22 cellular contexts compared by ENCODE assay signal in genomic region chr17:7026471-7027115, GRCh38. TPM values are rescaled to one million over a fixed set of nuclear protein-coding genes. Genes with fewer than 3 reads are reported as not detected.
DNase-seq lines count a peak whose midpoint lies in the region; ATAC-seq, FAIRE-seq and TF ChIP-seq lines count a peak whose summit lies in the region.
"Had no signal": no experiment of that assay in that cellular context is flagged by ENCODE, and none has a peak within 500 bp of the region (broad histone marks: within the 10 kb centered on the region; RNA-seq: fewer than 3 reads in every experiment).

No MANE protein-coding gene starts in this region.

- no peak overlapping the region for H3K9ac ChIP-seq in HepG2 (ENCODE audit: insufficient read depth, low read depth, low read length)

- peaks cover 81% of the 10 kb centered on the region for H3K4me1 Mint-ChIP-seq in endothelial cell (ENCODE audit: unreplicated experiment)

- no TSS peak for BruUV-seq in HepG2 (replicated peaks; lab: Mats Ljungman, UMichigan)

- peaks cover 28% of the 10 kb centered on the region for H3K27me3 Mint-ChIP-seq in endothelial cell (ENCODE audit: unreplicated experiment)

- no peak overlapping the region for H3K4me2 ChIP-seq in HepG2 (ENCODE audit: low read depth, low read length)

- no peak overlapping the region for H2AFZ ChIP-seq in HepG2 (ENCODE audit: low read length)

- H3K36me3 Mint-ChIP-seq in endothelial cell (ENCODE audit: low read depth, unreplicated experiment) = peaks cover 74% of the 10 kb centered on the region

- TF ChIP-seq RAD21 in HepG2 (CRISPR knock-in tag; IDR thresholded peaks at IDR 0.05) = no peak

- peak overlapping the region; percentile 75 for H3K27ac Mint-ChIP-seq in endothelial cell (ENCODE audit: unreplicated experiment)
- H3K27ac Mint-ChIP-seq: HFFc6 had no signal

- no peaks in the 10 kb centered on the region for H3K9me3 ChIP-seq in HepG2 (ENCODE audit: low read length)
- no peaks in the 10 kb centered on the region for H3K9me3 ChIP-seq in right lobe of liver
- no peaks in the 10 kb centered on the region for H3K9me3 ChIP-seq in psoas muscle
- H3K9me3 ChIP-seq in vagina = no peaks in the 10 kb centered on the region

- H3K4me1 ChIP-seq in HepG2 (ENCODE audit: insufficient read depth, low read length) (peaks cover 40% of the 10 kb centered on the region), right lobe of liver (peaks cover 0 to 9% (median 0%) of the 10 kb centered on the region in 4 donors), psoas muscle (peaks cover 6% of the 10 kb centered on the region), vagina (peaks cover 20% of the 10 kb centered on the region)

- H3K27ac ChIP-seq in HepG2 (ENCODE audit: extremely low read length, insufficient read depth, low read length) = no peak overlapping the region
- no peak overlapping the region for H3K27ac ChIP-seq in right lobe of liver
- H3K27ac ChIP-seq in psoas muscle = no peak overlapping the region
- H3K27ac ChIP-seq in vagina = peak overlapping the region; percentile 33
- H3K27ac ChIP-seq: C4-2B had no signal

- H3K27me3 ChIP-seq in HepG2 (ENCODE audit: control insufficient read depth in 1 of 2, insufficient read depth in 2 of 2, low read length in 2 of 2) (peaks cover 1 to 30% of the 10 kb centered on the region in 2 experiments; a peak in 3 of 5 replicates), right lobe of liver (no peaks in the 10 kb centered on the region), psoas muscle (ENCODE audit: insufficient read depth in 3 of 3, low read length in 2 of 3) (peaks cover 0 to 17% (median 7%) of the 10 kb centered on the region in 3 donors), vagina (no peaks in the 10 kb centered on the region)

- in situ Hi-C loops in HepG2 (cut with HindIII; ENCODE audit: extremely low pct_ligation_motif_present, low pct_unique_long_range_greater_than_20kb) = no loop called here

- H4K20me1 ChIP-seq in HepG2 (ENCODE audit: insufficient read depth, low read length) = no peaks in the 10 kb centered on the region

- no peak for FAIRE-seq in HepG2 (lab: Jason Lieb, UNC)
- FAIRE-seq: H54 had no signal

- no peaks in the 10 kb centered on the region for H3K9me3 Mint-ChIP-seq in endothelial cell (ENCODE audit: unreplicated experiment)
- H3K9me3 Mint-ChIP-seq: HFFc6 had no signal

- DNase-seq in HepG2 (ENCODE audit: low spot score) = no peak
- DNase-seq in right lobe of liver = no peak
- no peak for DNase-seq in endothelial cell (ENCODE audit: low spot score)
- no peak for DNase-seq in psoas muscle
- no peak for DNase-seq in vagina (ENCODE audit: extremely low spot score in 2 of 2)
- DNase-seq in NCI-H446 (lab: John Stamatoyannopoulos, UW) = no peak
- no peak for DNase-seq in NCI-H2107 treated with DMSO at 0.1 percent for 48 hours (lab: John Stamatoyannopoulos, UW; ENCODE audit: unreplicated experiment)
- no peak for DNase-seq in NK-92 treated with Interleukin-12 subunit alpha and Interleukin-12 subunit beta, amount 100 ng/mL, for 24 hours (lab: John Stamatoyannopoulos, UW)
- DNase-seq: ACHN, AML-193, DMS79 treated with DMSO at 0.1 percent for 48 hours, HFFc6, KG1, NCI-H1436, NCI-H2029, NCI-H510A treated with DMSO at 0.1 percent for 48 hours, NCI-H774, SIG-M5 had no signal

- peak overlapping the region; percentile 83 for H3K4me3 Mint-ChIP-seq in endothelial cell (ENCODE audit: unreplicated experiment)
- H3K4me3 Mint-ChIP-seq: HFFc6 had no signal

- 77% methylated on average over 29 of the region's 29 CpGs for WGBS in HepG2 (ENCODE audit: low lambda C conversion rate)
- WGBS in right lobe of liver (ENCODE audit: insufficient coverage, low coverage, low lambda C conversion rate, missing lambda C conversion rate) = 70% methylated on average over 4 of the region's 29 CpGs
- 81 to 87% (median 83%) methylated on average over 29 of the region's 29 CpGs for WGBS in psoas muscle, 3 donors

- ATAC-seq in HepG2 (no peak), right lobe of liver (no peak), psoas muscle (no peak)
- ATAC-seq: SK-N-SH treated with all-trans-retinoic acid at 6 μM for 48 hours had no signal

- H3K4me3 ChIP-seq in HepG2 (replicated peaks in 1 of 3; ENCODE audit: insufficient read depth in 1 of 3, low read depth in 2 of 3, low read length in 3 of 3) (no peak overlapping the region), right lobe of liver (no peak overlapping the region), psoas muscle (peak overlapping the region; percentile 63), vagina (no peak overlapping the region)

- no peaks in the 10 kb centered on the region for H3K79me2 ChIP-seq in HepG2 (ENCODE audit: insufficient read depth, low read length)

- H3K36me3 ChIP-seq in HepG2 (replicated peaks in 1 of 2; ENCODE audit: control insufficient read depth in 1 of 2, insufficient read depth in 2 of 2, low read length in 2 of 2) (no peaks in the 10 kb centered on the region), right lobe of liver (no peaks in the 10 kb centered on the region), psoas muscle (ENCODE audit: insufficient read depth in 1 of 2, low read depth in 1 of 2) (peaks cover 0 to 2% of the 10 kb centered on the region in 2 donors), vagina (no peaks in the 10 kb centered on the region)

- TF ChIP-seq EP300 in HepG2 (IDR thresholded peaks at IDR 0.05; ENCODE audit: low read depth in 2 of 2, low read length in 2 of 2) = no peak
- no peak for TF ChIP-seq EP300 in HepG2 (CRISPR knock-in tag; IDR thresholded peaks at IDR 0.05; ENCODE audit: borderline replicate concordance)

- TF ChIP-seq CTCF in HepG2 (CRISPR knock-in tag; IDR thresholded peaks at IDR 0.05) = no peak
- no peak for TF ChIP-seq CTCF in right lobe of liver (IDR thresholded peaks at IDR 0.05)
- TF ChIP-seq CTCF in endothelial cell (IDR thresholded peaks at IDR 0.05; ENCODE audit: unreplicated experiment) = no peak
- no peak for TF ChIP-seq CTCF in psoas muscle (IDR thresholded peaks at IDR 0.05)
- no peak for TF ChIP-seq CTCF in vagina (IDR thresholded peaks at IDR 0.05)

- CTCF ChIA-PET in HepG2 (lab: Yijun Ruan, JAX; ENCODE audit: low intra/inter-chr PET ratio, low total read pairs) = no interaction called here

- TF ChIP-seq POLR2A in HepG2 (IDR thresholded peaks at IDR 0.05; ENCODE audit: insufficient read depth in 1 of 2, low read depth in 2 of 2, low read length in 2 of 2) = no peak
- TF ChIP-seq POLR2A in right lobe of liver (IDR thresholded peaks at IDR 0.05) = no peak
- TF ChIP-seq POLR2A in vagina (IDR thresholded peaks at IDR 0.05) = no peak

- POLR2A ChIA-PET in HepG2 (lab: Yijun Ruan, JAX) = interaction anchor here (2.6 kb wide), 1 partner anchor 9 kb away, joined by 20 read pairs; the partner anchor contains the start of gene SLC16A13

- intact Hi-C loops in HepG2 (cut with micrococcal nuclease; ENCODE audit: unreplicated experiment) (loop anchor here (10.0 kb wide), 1 partner anchor 182 kb away; no protein-coding TSS in a partner anchor), right lobe of liver (cut with DNase I) (no loop called here), psoas muscle (cut with DNase I) (no loop called here), vagina (cut with DNase I) (no loop called here)

RNA-seq across cellular contexts. Expression of gene BCL6B, which starts 3.7 kb away (rescaled TPM):
- total RNA-seq in HepG2 (2016; rRNA removed; fragmentation: Illumina TruSeq; extraction: Trizol) = not detected in 2 replicates
- not detected in 2 replicates for total RNA-seq in HepG2 (2016; cell fraction: cytosol; rRNA removed; fragmentation: Illumina TruSeq; extraction: Trizol; ENCODE audit: low read depth)
- not detected in 2 replicates for total RNA-seq in HepG2 (2016; cell fraction: insoluble cytoplasmic fraction; rRNA removed; fragmentation: Illumina TruSeq; extraction: Trizol)
- total RNA-seq in HepG2 (2016; cell fraction: membrane; rRNA removed; fragmentation: Illumina TruSeq; extraction: Trizol) = not detected in 2 replicates
- total RNA-seq in HepG2 (2016; cell fraction: nucleus; rRNA removed; fragmentation: Illumina TruSeq; extraction: Trizol) = not detected in 2 replicates
- not detected in 2 replicates for polyA plus RNA-seq in HepG2 (2011; rRNA removed)
- polyA plus RNA-seq in HepG2 (2011; cell fraction: cytosol; rRNA removed) = not detected in 2 replicates
- polyA plus RNA-seq in HepG2 (2011; cell fraction: nucleus; rRNA removed) = not detected in 2 replicates
- polyA plus RNA-seq in HepG2 (2012) = not detected in 2 replicates
- not detected in 2 replicates for polyA plus RNA-seq in HepG2 (2016; cell fraction: cytosol; fragmentation: Illumina TruSeq; extraction: Trizol; ENCODE audit: low read depth)
- polyA plus RNA-seq in HepG2 (2016; cell fraction: insoluble cytoplasmic fraction; fragmentation: Illumina TruSeq; extraction: Trizol; ENCODE audit: low read depth) = not detected in 2 replicates
- polyA plus RNA-seq in HepG2 (2016; cell fraction: membrane; fragmentation: Illumina TruSeq; extraction: Trizol; ENCODE audit: low read depth) = not detected in 2 replicates
- not detected in 2 replicates for polyA plus RNA-seq in HepG2 (2016; cell fraction: nucleus; fragmentation: Illumina TruSeq; extraction: Trizol; ENCODE audit: insufficient read depth, low read depth)
- not detected in 2 replicates for polyA minus RNA-seq in HepG2 (2011; rRNA and poly(A)+ RNA removed; ENCODE audit: low replicate concordance)
- polyA minus RNA-seq in HepG2 (2011; cell fraction: cytosol; rRNA and poly(A)+ RNA removed) = not detected in 2 replicates
- not detected in 2 replicates for polyA minus RNA-seq in HepG2 (2011; cell fraction: nucleus; rRNA and poly(A)+ RNA removed)
- 1 to 10 TPM in 5 of 6 experiments, under 1 TPM in 1; 0.71 to 3.5 (median 1.5) TPM for total RNA-seq in right lobe of liver
- total RNA-seq in endothelial cell (ENCODE audit: unreplicated experiment) = 271 TPM
- total RNA-seq in psoas muscle = 10 to 100 TPM in 2 of 4 donors, 1 to 10 TPM in 2; 6.1 to 11.9 (median 10.1) TPM
- polyA plus RNA-seq in psoas muscle = 1 to 10 TPM; 2.0 to 4.4 (median 4.3) TPM
- 10.1 TPM for total RNA-seq in vagina
- total RNA-seq: HFFc6, RPMI7951 had no signal

RNA-seq across cellular contexts. Expression of gene SLC16A13, which starts 9.2 kb away (rescaled TPM):
- total RNA-seq in HepG2 (2016; rRNA removed; fragmentation: Illumina TruSeq; extraction: Trizol) = 1.9 and 3.0 TPM in 2 replicates
- 0.51 and 0.71 TPM in 2 replicates for total RNA-seq in HepG2 (2016; cell fraction: cytosol; rRNA removed; fragmentation: Illumina TruSeq; extraction: Trizol; ENCODE audit: low read depth)
- 1.8 and 3.1 TPM in 2 replicates for total RNA-seq in HepG2 (2016; cell fraction: insoluble cytoplasmic fraction; rRNA removed; fragmentation: Illumina TruSeq; extraction: Trizol)
- total RNA-seq in HepG2 (2016; cell fraction: membrane; rRNA removed; fragmentation: Illumina TruSeq; extraction: Trizol) = 1.5 and 1.6 TPM in 2 replicates
- total RNA-seq in HepG2 (2016; cell fraction: nucleus; rRNA removed; fragmentation: Illumina TruSeq; extraction: Trizol) = 5.5 and 6.1 TPM in 2 replicates
- polyA plus RNA-seq in HepG2 (2011; rRNA removed) = 2.2 and 3.4 TPM in 2 replicates
- 2.1 and 2.2 TPM in 2 replicates for polyA plus RNA-seq in HepG2 (2011; cell fraction: cytosol; rRNA removed)
- polyA plus RNA-seq in HepG2 (2011; cell fraction: nucleus; rRNA removed) = 6.8 and 9.2 TPM in 2 replicates
- 5.4 and 8.2 TPM in 2 replicates for polyA plus RNA-seq in HepG2 (2012)
- polyA plus RNA-seq in HepG2 (2016; cell fraction: cytosol; fragmentation: Illumina TruSeq; extraction: Trizol; ENCODE audit: low read depth) = 0.70 and 1.4 TPM in 2 replicates
- 5.9 and 6.3 TPM in 2 replicates for polyA plus RNA-seq in HepG2 (2016; cell fraction: insoluble cytoplasmic fraction; fragmentation: Illumina TruSeq; extraction: Trizol; ENCODE audit: low read depth)
- polyA plus RNA-seq in HepG2 (2016; cell fraction: membrane; fragmentation: Illumina TruSeq; extraction: Trizol; ENCODE audit: low read depth) = 1.7 TPM in 2 replicates
- polyA plus RNA-seq in HepG2 (2016; cell fraction: nucleus; fragmentation: Illumina TruSeq; extraction: Trizol; ENCODE audit: insufficient read depth, low read depth) = 15.2 and 15.6 TPM in 2 replicates
- polyA minus RNA-seq in HepG2 (2011; rRNA and poly(A)+ RNA removed; ENCODE audit: low replicate concordance) = 4.8 and 7.6 TPM in 2 replicates
- polyA minus RNA-seq in HepG2 (2011; cell fraction: cytosol; rRNA and poly(A)+ RNA removed) = 2.9 and 4.4 TPM in 2 replicates
- polyA minus RNA-seq in HepG2 (2011; cell fraction: nucleus; rRNA and poly(A)+ RNA removed) = 3.1 and 5.2 TPM in 2 replicates
- 10 to 100 TPM; 14.7 to 66.4 (median 39.5) TPM for total RNA-seq in right lobe of liver
- total RNA-seq in endothelial cell (ENCODE audit: unreplicated experiment) = 25.8 TPM
- total RNA-seq in psoas muscle = 1 to 10 TPM in 1 of 4 donors, under 1 TPM in 3; 0.57 to 1.5 (median 0.72) TPM
- under 1 TPM; 0.17 to 0.40 (median 0.40) TPM for polyA plus RNA-seq in psoas muscle
- 2.0 TPM for total RNA-seq in vagina

RNA-seq across cellular contexts. Expression of gene RNASEK, which starts 14.2 kb away (rescaled TPM):
- total RNA-seq in HepG2 (2016; rRNA removed; fragmentation: Illumina TruSeq; extraction: Trizol) (41.5 and 57.2 TPM in 2 replicates), right lobe of liver (100 to 1,000 TPM in 3 of 6 experiments, 10 to 100 TPM in 3; 72.5 to 141 (median 108) TPM), endothelial cell (ENCODE audit: unreplicated experiment) (249 TPM), psoas muscle (100 to 1,000 TPM; 113 to 148 (median 139) TPM), vagina (155 TPM)
- 41.7 and 49.8 TPM in 2 replicates for total RNA-seq in HepG2 (2016; cell fraction: cytosol; rRNA removed; fragmentation: Illumina TruSeq; extraction: Trizol; ENCODE audit: low read depth)
- 33.3 and 56.0 TPM in 2 replicates for total RNA-seq in HepG2 (2016; cell fraction: insoluble cytoplasmic fraction; rRNA removed; fragmentation: Illumina TruSeq; extraction: Trizol)
- total RNA-seq in HepG2 (2016; cell fraction: membrane; rRNA removed; fragmentation: Illumina TruSeq; extraction: Trizol) = 52.1 and 66.6 TPM in 2 replicates
- total RNA-seq in HepG2 (2016; cell fraction: nucleus; rRNA removed; fragmentation: Illumina TruSeq; extraction: Trizol) = 29.6 and 42.0 TPM in 2 replicates
- polyA plus RNA-seq in HepG2 (2011; rRNA removed) (113 and 121 TPM in 2 replicates), psoas muscle (100 to 1,000 TPM; 233 to 321 (median 236) TPM)
- 136 and 149 TPM in 2 replicates for polyA plus RNA-seq in HepG2 (2011; cell fraction: cytosol; rRNA removed)
- 49.9 and 54.4 TPM in 2 replicates for polyA plus RNA-seq in HepG2 (2011; cell fraction: nucleus; rRNA removed)
- polyA plus RNA-seq in HepG2 (2012) = 189 and 246 TPM in 2 replicates
- polyA plus RNA-seq in HepG2 (2016; cell fraction: cytosol; fragmentation: Illumina TruSeq; extraction: Trizol; ENCODE audit: low read depth) = 191 and 227 TPM in 2 replicates
- polyA plus RNA-seq in HepG2 (2016; cell fraction: insoluble cytoplasmic fraction; fragmentation: Illumina TruSeq; extraction: Trizol; ENCODE audit: low read depth) = 118 and 137 TPM in 2 replicates
- 209 and 217 TPM in 2 replicates for polyA plus RNA-seq in HepG2 (2016; cell fraction: membrane; fragmentation: Illumina TruSeq; extraction: Trizol; ENCODE audit: low read depth)
- 191 and 216 TPM in 2 replicates for polyA plus RNA-seq in HepG2 (2016; cell fraction: nucleus; fragmentation: Illumina TruSeq; extraction: Trizol; ENCODE audit: insufficient read depth, low read depth)
- 81.4 and 128 TPM in 2 replicates for polyA minus RNA-seq in HepG2 (2011; rRNA and poly(A)+ RNA removed; ENCODE audit: low replicate concordance)
- 63.8 and 65.2 TPM in 2 replicates for polyA minus RNA-seq in HepG2 (2011; cell fraction: cytosol; rRNA and poly(A)+ RNA removed)
- 32.3 and 33.3 TPM in 2 replicates for polyA minus RNA-seq in HepG2 (2011; cell fraction: nucleus; rRNA and poly(A)+ RNA removed)

RNA-seq across cellular contexts. Expression of gene SLC16A11, which starts 17.3 kb away (rescaled TPM):
- total RNA-seq in HepG2 (2016; rRNA removed; fragmentation: Illumina TruSeq; extraction: Trizol) = not detected in 2 replicates
- not detected in 2 replicates for total RNA-seq in HepG2 (2016; cell fraction: cytosol; rRNA removed; fragmentation: Illumina TruSeq; extraction: Trizol; ENCODE audit: low read depth)
- not detected in 2 replicates for total RNA-seq in HepG2 (2016; cell fraction: insoluble cytoplasmic fraction; rRNA removed; fragmentation: Illumina TruSeq; extraction: Trizol)
- not detected in 2 replicates for total RNA-seq in HepG2 (2016; cell fraction: membrane; rRNA removed; fragmentation: Illumina TruSeq; extraction: Trizol)
- total RNA-seq in HepG2 (2016; cell fraction: nucleus; rRNA removed; fragmentation: Illumina TruSeq; extraction: Trizol) = not detected in 2 replicates
- not detected in 2 replicates for polyA plus RNA-seq in HepG2 (2011; rRNA removed)
- not detected in 2 replicates for polyA plus RNA-seq in HepG2 (2011; cell fraction: cytosol; rRNA removed)
- not detected in 2 replicates for polyA plus RNA-seq in HepG2 (2011; cell fraction: nucleus; rRNA removed)
- 0.27 and 0.29 TPM in 2 replicates for polyA plus RNA-seq in HepG2 (2012)
- not detected in 2 replicates for polyA plus RNA-seq in HepG2 (2016; cell fraction: cytosol; fragmentation: Illumina TruSeq; extraction: Trizol; ENCODE audit: low read depth)
- not detected in 2 replicates for polyA plus RNA-seq in HepG2 (2016; cell fraction: insoluble cytoplasmic fraction; fragmentation: Illumina TruSeq; extraction: Trizol; ENCODE audit: low read depth)
- polyA plus RNA-seq in HepG2 (2016; cell fraction: membrane; fragmentation: Illumina TruSeq; extraction: Trizol; ENCODE audit: low read depth) = not detected in 2 replicates
- not detected in 2 replicates for polyA plus RNA-seq in HepG2 (2016; cell fraction: nucleus; fragmentation: Illumina TruSeq; extraction: Trizol; ENCODE audit: insufficient read depth, low read depth)
- not detected in 2 replicates for polyA minus RNA-seq in HepG2 (2011; rRNA and poly(A)+ RNA removed; ENCODE audit: low replicate concordance)
- not detected in 2 replicates for polyA minus RNA-seq in HepG2 (2011; cell fraction: cytosol; rRNA and poly(A)+ RNA removed)
- polyA minus RNA-seq in HepG2 (2011; cell fraction: nucleus; rRNA and poly(A)+ RNA removed) = not detected in 2 replicates
- 10 to 100 TPM in 1 of 6 experiments, 1 to 10 TPM in 4, under 1 TPM in 1; 0.84 to 10.2 (median 2.4) TPM for total RNA-seq in right lobe of liver
- total RNA-seq in endothelial cell (ENCODE audit: unreplicated experiment) = 0.33 TPM
- total RNA-seq in psoas muscle = under 1 TPM in 2 of 4 donors, not detected in 2; 0.36 to 0.42 TPM
- polyA plus RNA-seq in psoas muscle = 1 to 10 TPM in 1 of 3 donors, under 1 TPM in 2; 0.34 to 1.2 (median 0.77) TPM
- total RNA-seq in vagina = not detected
- total RNA-seq: HFFc6, RPMI7951 had no signal

RNA-seq across cellular contexts. Expression of gene ALOX12, which starts 30.7 kb away (rescaled TPM):
- total RNA-seq in HepG2 (2016; rRNA removed; fragmentation: Illumina TruSeq; extraction: Trizol) = not detected in 2 replicates
- total RNA-seq in HepG2 (2016; cell fraction: cytosol; rRNA removed; fragmentation: Illumina TruSeq; extraction: Trizol; ENCODE audit: low read depth) = not detected in 2 replicates
- total RNA-seq in HepG2 (2016; cell fraction: insoluble cytoplasmic fraction; rRNA removed; fragmentation: Illumina TruSeq; extraction: Trizol) = not detected in 2 replicates
- total RNA-seq in HepG2 (2016; cell fraction: membrane; rRNA removed; fragmentation: Illumina TruSeq; extraction: Trizol) = not detected in 2 replicates
- not detected in 2 replicates for total RNA-seq in HepG2 (2016; cell fraction: nucleus; rRNA removed; fragmentation: Illumina TruSeq; extraction: Trizol)
- not detected in 2 replicates for polyA plus RNA-seq in HepG2 (2011; rRNA removed)
- polyA plus RNA-seq in HepG2 (2011; cell fraction: cytosol; rRNA removed) = not detected in 2 replicates
- not detected in 2 replicates for polyA plus RNA-seq in HepG2 (2011; cell fraction: nucleus; rRNA removed)
- polyA plus RNA-seq in HepG2 (2012) = 0.60 and 0.94 TPM in 2 replicates
- not detected in 2 replicates for polyA plus RNA-seq in HepG2 (2016; cell fraction: cytosol; fragmentation: Illumina TruSeq; extraction: Trizol; ENCODE audit: low read depth)
- not detected in 2 replicates for polyA plus RNA-seq in HepG2 (2016; cell fraction: insoluble cytoplasmic fraction; fragmentation: Illumina TruSeq; extraction: Trizol; ENCODE audit: low read depth)
- not detected in 2 replicates for polyA plus RNA-seq in HepG2 (2016; cell fraction: membrane; fragmentation: Illumina TruSeq; extraction: Trizol; ENCODE audit: low read depth)
- polyA plus RNA-seq in HepG2 (2016; cell fraction: nucleus; fragmentation: Illumina TruSeq; extraction: Trizol; ENCODE audit: insufficient read depth, low read depth) = not detected in 2 replicates
- polyA minus RNA-seq in HepG2 (2011; rRNA and poly(A)+ RNA removed; ENCODE audit: low replicate concordance) = not detected in 2 replicates
- polyA minus RNA-seq in HepG2 (2011; cell fraction: cytosol; rRNA and poly(A)+ RNA removed) = not detected in 2 replicates
- polyA minus RNA-seq in HepG2 (2011; cell fraction: nucleus; rRNA and poly(A)+ RNA removed) = not detected in 2 replicates
- under 1 TPM in 2 of 6 experiments, not detected in 4; 0.17 to 0.27 TPM for total RNA-seq in right lobe of liver
- not detected for total RNA-seq in endothelial cell (ENCODE audit: unreplicated experiment)
- not detected for total RNA-seq in psoas muscle
- under 1 TPM in 1 of 3 donors, not detected in 2; 0.03 TPM for polyA plus RNA-seq in psoas muscle
- 16.0 TPM for total RNA-seq in vagina
- total RNA-seq: HFFc6, RPMI7951 had no signal

Comparison
In these comparisons a context has a peak if more than half of its experiments do, and no peak if none do; other contexts are left out.
1. RNA of gene BCL6B, which starts 3.7 kb away (total RNA-seq): 271 TPM in endothelial cell (single experiment); 6.1 to 11.9 TPM in psoas muscle, 10.1 TPM in vagina (single experiment), 0.71 to 3.5 TPM in right lobe of liver and not detected in HepG2; every median in the first group is over 10 times any median in the second.